Comparison of ENCODE assay signal across 31 cellular contexts in the genomic region with DNA sequence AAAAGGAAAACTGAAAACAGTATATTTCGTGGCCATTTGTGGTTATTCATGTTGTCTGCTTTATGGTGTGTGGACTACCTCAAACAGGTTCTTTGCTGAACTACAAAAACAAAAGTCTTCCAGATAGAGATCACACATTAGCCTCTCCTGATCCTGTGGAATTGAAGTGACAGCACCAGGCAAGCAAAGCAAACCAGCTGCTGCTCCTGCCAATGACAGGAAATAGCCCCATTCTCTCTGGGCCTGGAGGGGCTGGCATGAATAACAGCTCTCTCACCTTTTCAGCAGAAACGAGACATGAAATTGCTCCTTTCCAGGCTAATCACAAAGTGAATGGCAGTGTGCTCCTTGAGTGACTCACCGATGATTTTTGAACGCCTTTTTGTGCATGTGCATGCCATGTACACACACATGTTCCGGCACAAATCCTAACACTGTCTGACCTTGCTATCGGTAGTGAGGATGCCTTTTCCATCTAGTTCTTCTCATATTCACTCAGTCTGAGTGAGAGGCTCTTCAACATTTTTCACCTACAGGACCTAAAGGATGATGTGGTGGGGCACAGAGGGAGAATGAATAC. TPM values are rescaled to one million over a fixed set of nuclear protein-coding genes. Genes with fewer than 3 reads are reported as not detected.
A peak's percentile ranks its signal among the peaks of the same experiment; 100 is the strongest.
DNase-seq lines count a peak whose midpoint lies in the region; ATAC-seq and TF ChIP-seq lines count a peak whose summit lies in the region.
"Had no signal": no experiment of that assay in that cellular context is flagged by ENCODE, and none has a peak within 500 bp of the region (broad histone marks: within the 10 kb centered on the region; RNA-seq: fewer than 3 reads in every experiment).

No MANE protein-coding gene starts in this region.

- peak overlapping the region; percentile 31 for H2AK5ac ChIP-seq in neuronal stem cell (ENCODE audit: low read depth, low read length)

- no peak overlapping the region for H3K4me2 ChIP-seq in neuronal stem cell (ENCODE audit: insufficient read depth, low read length, poor library complexity, severe bottlenecking)
- H3K4me2 ChIP-seq: hepatocyte had no signal

- H3K4me1 ChIP-seq in endodermal cell (ENCODE audit: control insufficient read depth, insufficient read depth, low read length) = peaks cover 22% of the 10 kb centered on the region
- H3K4me1 ChIP-seq in neuronal stem cell (ENCODE audit: control insufficient read depth in 2 of 2, insufficient read depth in 1 of 2, low read depth in 1 of 2, low read length in 2 of 2) = peaks cover 0 to 17% of the 10 kb centered on the region in 2 donors
- H3K4me1 ChIP-seq: body of pancreas had no signal

- H3K9me3 ChIP-seq in endodermal cell (ENCODE audit: control insufficient read depth, low read length) (no peaks in the 10 kb centered on the region), neuronal stem cell (replicated peaks in 1 of 2; ENCODE audit: control insufficient read depth in 2 of 2, insufficient read depth in 1 of 2, low read depth in 1 of 2, low read length in 2 of 2) (no peaks in the 10 kb centered on the region)
- H3K9me3 ChIP-seq: body of pancreas, esophagus muscularis mucosa, gastrocnemius medialis, ovary, spleen, testis had no signal

- H3K14ac ChIP-seq in neuronal stem cell (ENCODE audit: low read length) = no peak overlapping the region

- no peaks in the 10 kb centered on the region for H3K27me3 ChIP-seq in endodermal cell (ENCODE audit: control insufficient read depth, insufficient read depth, low read length, poor library complexity, severe bottlenecking)
- no peaks in the 10 kb centered on the region for H3K27me3 ChIP-seq in neuronal stem cell (ENCODE audit: control insufficient read depth in 3 of 3, insufficient read depth in 3 of 3, low read depth in 1 of 3, low read length in 3 of 3)
- H3K27me3 ChIP-seq: body of pancreas, esophagus muscularis mucosa, gastrocnemius medialis, hepatocyte, ovary, spleen, testis had no signal

- peak overlapping the region; percentile 16 for H3K4me3 Mint-ChIP-seq in endodermal cell
- H3K4me3 Mint-ChIP-seq: activated CD8-positive, alpha-beta T cell treated with anti-CD3 and anti-CD28 coated beads for 36 hours; B cell; natural killer cell treated with Interleukin-12 subunit alpha and Interleukin-12 subunit beta and Interleukin-15 and Interleukin-18, amount 100 ng/mL, for 72 hours; stimulated activated memory B cell treated with anti-CD40 and anti-IgM and Interleukin-4, amounts not matched to agents 10 μg/mL and 1 μg/mL and 100 μg/mL, for 72 hours had no signal

- no peaks in the 10 kb centered on the region for H3K79me1 ChIP-seq in neuronal stem cell (ENCODE audit: low read depth, low read length)

- no peak overlapping the region for H2BK15ac ChIP-seq in neuronal stem cell (ENCODE audit: low read length)

- no peak overlapping the region for H2BK12ac ChIP-seq in neuronal stem cell (ENCODE audit: low read length)

- H4K8ac ChIP-seq in neuronal stem cell (ENCODE audit: low read depth, low read length) = no peak overlapping the region

- H4K91ac ChIP-seq in neuronal stem cell (ENCODE audit: low read depth, low read length, poor library complexity) = no peak overlapping the region

- TF ChIP-seq CTCF in endodermal cell (conservative IDR thresholded peaks at IDR 0.05) = no peak

- H3K4me3 ChIP-seq in endodermal cell (ENCODE audit: low read length) (peak overlapping the region; percentile 66), neuronal stem cell (ENCODE audit: low read length in 2 of 2) (no peak overlapping the region)
- H3K4me3 ChIP-seq: body of pancreas, esophagus muscularis mucosa, gastrocnemius medialis, hepatocyte, ovary, spleen, testis had no signal

- H3K36me3 ChIP-seq in endodermal cell (ENCODE audit: control insufficient read depth, insufficient read depth, low read length) (no peaks in the 10 kb centered on the region), neuronal stem cell (replicated peaks in 1 of 2; ENCODE audit: control insufficient read depth in 2 of 2, insufficient read depth in 2 of 2, low read length in 2 of 2) (no peaks in the 10 kb centered on the region)
- H3K36me3 ChIP-seq: esophagus muscularis mucosa, gastrocnemius medialis, ovary, spleen had no signal

- H3K27ac ChIP-seq in endodermal cell (ENCODE audit: low read depth, low read length) (no peak overlapping the region), neuronal stem cell (replicated peaks; ENCODE audit: low read length) (no peak overlapping the region)
- H3K27ac ChIP-seq: body of pancreas, esophagus muscularis mucosa, gastrocnemius medialis, hepatocyte, ovary, spleen had no signal

- no peaks in the 10 kb centered on the region for H3K27me3 Mint-ChIP-seq in endodermal cell (ENCODE audit: insufficient read depth)

- H2AFZ ChIP-seq in neuronal stem cell (ENCODE audit: low read length) = peak overlapping the region; percentile 4
- H2AFZ ChIP-seq: hepatocyte had no signal

- no peak overlapping the region for H3K23ac ChIP-seq in neuronal stem cell (ENCODE audit: low read depth, low read length, poor library complexity)

- peaks cover 53% of the 10 kb centered on the region for H3K4me1 Mint-ChIP-seq in endodermal cell
- H3K4me1 Mint-ChIP-seq: B cell; stimulated activated memory B cell treated with anti-CD40 and anti-IgM and Interleukin-4, amounts not matched to agents 10 μg/mL and 1 μg/mL and 100 μg/mL, for 72 hours had no signal

- WGBS in endodermal cell (ENCODE audit: insufficient coverage in 1 of 2, insufficient read length in 1 of 2), 2 experiments = 76 to 82% methylated on average over 4 to 6 of the region's 6 CpGs
- no CpG with 5 or more reads among the region's 6 CpGs for WGBS in neuronal stem cell (ENCODE audit: extremely low coverage in 2 of 2, insufficient read length in 2 of 2, insufficient replicate concordance in 1 of 2), 2 donors

- DNase-seq in NCI-H345 (lab: John Stamatoyannopoulos, UW) (peak; percentile 10), NCI-H345 treated with DMSO at 0.1 percent for 48 hours (lab: John Stamatoyannopoulos, UW; ENCODE audit: unreplicated experiment) (no peak), SK-N-DZ (ENCODE audit: low spot score) (peak; percentile 39), endodermal cell (peak; percentile 68), neuronal stem cell (ENCODE audit: low spot score) (no peak), NCI-H2029 (lab: John Stamatoyannopoulos, UW) (no peak), NCI-H526 (lab: John Stamatoyannopoulos, UW) (no peak)
- DNase-seq: activated CD8-positive, alpha-beta T cell treated with anti-CD3 and anti-CD28 coated beads for 36 hours; activated gamma-delta T cell; body of pancreas; DMS153; effector CD8-positive, alpha-beta T cell; gastrocnemius medialis; GOT3; Karpas-422; NCI-H2171 treated with DMSO at 0.1 percent for 48 hours; OCI-M1; ovary; spleen; stimulated activated CD4-positive, alpha-beta T cell treated with anti-CD3 and anti-CD28 coated beads, Interleukin-2, amount 100 ng/mL, for 48 hours; SW 1271; T1000; testis had no signal

- no peak overlapping the region for H2BK120ac ChIP-seq in neuronal stem cell (ENCODE audit: low read depth, low read length)

- no peak overlapping the region for H3K9ac ChIP-seq in endodermal cell (ENCODE audit: extremely low read depth, low read length, poor library complexity, severe bottlenecking)
- H3K9ac ChIP-seq in neuronal stem cell (ENCODE audit: low read depth, low read length, poor library complexity) = no peak overlapping the region

- peak overlapping the region; percentile 82 for H3K27ac Mint-ChIP-seq in endodermal cell
- H3K27ac Mint-ChIP-seq: activated CD8-positive, alpha-beta T cell treated with anti-CD3 and anti-CD28 coated beads for 36 hours; B cell; natural killer cell treated with Interleukin-12 subunit alpha and Interleukin-12 subunit beta and Interleukin-15 and Interleukin-18, amount 100 ng/mL, for 72 hours; stimulated activated memory B cell treated with anti-CD40 and anti-IgM and Interleukin-4, amounts not matched to agents 10 μg/mL and 1 μg/mL and 100 μg/mL, for 72 hours had no signal

- H3K9me3 Mint-ChIP-seq in endodermal cell = no peaks in the 10 kb centered on the region
- H3K9me3 Mint-ChIP-seq: activated CD8-positive, alpha-beta T cell treated with anti-CD3 and anti-CD28 coated beads for 36 hours; natural killer cell treated with Interleukin-12 subunit alpha and Interleukin-12 subunit beta and Interleukin-15 and Interleukin-18, amount 100 ng/mL, for 72 hours; stimulated activated memory B cell treated with anti-CD40 and anti-IgM and Interleukin-4, amounts not matched to agents 10 μg/mL and 1 μg/mL and 100 μg/mL, for 72 hours had no signal

- H2BK5ac ChIP-seq in neuronal stem cell (ENCODE audit: low read length) = no peak overlapping the region

- H3K36me3 Mint-ChIP-seq in endodermal cell (ENCODE audit: low read depth) = no peaks in the 10 kb centered on the region
- H3K36me3 Mint-ChIP-seq: natural killer cell treated with Interleukin-12 subunit alpha and Interleukin-12 subunit beta and Interleukin-15 and Interleukin-18, amount 100 ng/mL, for 72 hours; stimulated activated memory B cell treated with anti-CD40 and anti-IgM and Interleukin-4, amounts not matched to agents 10 μg/mL and 1 μg/mL and 100 μg/mL, for 72 hours had no signal

- no peak for ATAC-seq in HG03565 (IDR thresholded peaks at IDR 0.05; ENCODE audit: unreplicated experiment)
- ATAC-seq: activated CD4-positive, CD25-positive, alpha-beta regulatory T cell treated with anti-CD3 and anti-CD28 coated beads, Interleukin-2, amount 50 U/mL, for 24 hours; activated CD8-positive, alpha-beta T cell treated with anti-CD3 and anti-CD28 coated beads for 36 hours; body of pancreas; gastrocnemius medialis; natural killer cell treated with Interleukin-12 subunit alpha and Interleukin-12 subunit beta and Interleukin-15 and Interleukin-18, amount 100 ng/mL, for 72 hours; Right ventricle myocardium inferior; stimulated activated memory B cell treated with anti-CD40 and anti-IgM and Interleukin-4, amounts not matched to agents 10 μg/mL and 1 μg/mL and 100 μg/mL, for 72 hours had no signal

- no peak overlapping the region for H3K4ac ChIP-seq in neuronal stem cell (ENCODE audit: low read length)

- H3K18ac ChIP-seq in neuronal stem cell (ENCODE audit: low read length) = no peak overlapping the region

RNA-seq across cellular contexts. Expression of gene MFAP3L, which starts 24.4 kb away (rescaled TPM):
- 4.3 and 8.7 TPM in 2 replicates for polyA plus RNA-seq in SK-N-DZ (2014; cell fraction: cytosol; rRNA removed)
- 7.5 and 7.6 TPM in 2 replicates for polyA plus RNA-seq in SK-N-DZ (2014; cell fraction: nucleus; rRNA removed)
- 10 to 100 TPM; 19.6 to 25.3 TPM for total RNA-seq in endodermal cell
- polyA plus RNA-seq in endodermal cell (2013, experiment 1 of 2) = 5.8 TPM
- 5.0 TPM for polyA plus RNA-seq in endodermal cell (2013, experiment 2 of 2)
- polyA plus RNA-seq in neuronal stem cell (2013, experiment 1 of 2) = 4.8 TPM
- polyA plus RNA-seq in neuronal stem cell (2013, experiment 2 of 2) = 5.2 TPM

Comparison
In these comparisons a context has a peak if more than half of its experiments do, and no peak if none do; other contexts are left out.
1. DNase-seq: peak in NCI-H345 (single experiment), SK-N-DZ (single experiment) and endodermal cell (single experiment); none in NCI-H345 treated with DMSO at 0.1 percent for 48 hours (single experiment), neuronal stem cell (single experiment), NCI-H2029 (single experiment) and NCI-H526 (0 of 2).